In the genomic region with DNA sequence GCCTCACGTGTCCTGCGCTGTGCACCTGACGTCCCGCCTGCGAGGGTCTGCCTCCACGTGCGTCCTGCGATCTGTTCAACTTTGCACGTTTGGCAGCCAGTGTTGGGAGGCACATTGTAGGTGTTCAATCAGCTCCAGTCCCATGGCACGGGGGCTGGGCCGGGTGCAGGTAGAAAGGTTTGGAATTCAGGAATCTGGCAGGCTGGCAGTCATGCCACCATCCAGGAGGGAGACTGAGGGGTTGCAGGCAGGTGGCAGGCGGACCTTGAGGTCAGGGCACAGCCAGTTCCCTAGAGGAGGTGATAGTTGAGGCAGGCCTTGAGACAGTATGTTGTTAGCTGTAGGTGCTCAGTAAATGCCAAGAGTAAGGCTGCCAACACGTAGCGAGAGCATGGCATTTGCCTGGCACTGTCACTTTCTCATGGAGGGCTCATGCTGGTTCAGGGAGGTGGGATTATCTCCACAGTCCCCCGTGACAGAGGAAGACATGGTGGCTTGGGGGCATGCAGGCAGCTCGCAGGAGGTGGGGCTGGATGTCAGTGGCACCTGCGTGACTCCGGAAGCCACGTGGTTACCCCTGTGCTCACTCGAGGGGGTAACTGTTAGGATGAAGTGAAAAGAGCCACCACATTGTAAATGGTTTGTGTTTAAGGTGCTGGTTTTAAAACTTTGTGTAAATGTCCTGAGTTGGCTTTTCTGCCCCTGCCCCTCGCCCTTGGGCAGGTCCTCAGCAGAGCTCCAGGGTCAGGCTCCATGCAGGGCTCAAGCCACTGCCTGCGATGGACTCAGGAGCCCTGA, we compare ENCODE assay signal across 1 cellular context.
TF ChIP-seq lines count a peak whose summit lies in the region.

No MANE protein-coding gene starts in this region.

TF ChIP-seq in HepG2, 621 proteins besides CTCF, POLR2A, EP300 and RAD21:
- TF ChIP-seq ZNF710 (CRISPR knock-in tag; IDR thresholded peaks at IDR 0.05; ENCODE audit: borderline replicate concordance) (no peak), HNRNPL (IDR thresholded peaks at IDR 0.05; ENCODE audit: low read depth, low read length) (0 out of 2 replicates have a peak, but pooled peaks have one; percentile 41), MTF2 (CRISPR knock-in tag; IDR thresholded peaks at IDR 0.05; ENCODE audit: borderline replicate concordance) (no peak), ZBTB46 (CRISPR knock-in tag; IDR thresholded peaks at IDR 0.05; ENCODE audit: borderline replicate concordance) (no peak), MNT (IDR thresholded peaks at IDR 0.05) (peak; percentile 90), ZKSCAN5 (CRISPR knock-in tag; IDR thresholded peaks at IDR 0.05) (no peak), FUBP1 (CRISPR knock-in tag; IDR thresholded peaks at IDR 0.05; ENCODE audit: borderline replicate concordance) (no peak)
- TF ChIP-seq, protein P1, sequence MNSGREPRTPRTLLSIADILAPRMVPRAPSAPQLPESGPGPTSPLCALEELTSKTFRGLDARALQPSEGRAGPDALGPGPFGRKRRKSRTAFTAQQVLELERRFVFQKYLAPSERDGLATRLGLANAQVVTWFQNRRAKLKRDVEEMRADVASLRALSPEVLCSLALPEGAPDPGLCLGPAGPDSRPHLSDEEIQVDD (CRISPR knock-in tag; IDR thresholded peaks at IDR 0.05; ENCODE audit: borderline replicate concordance), result no peak
- TF ChIP-seq, protein P2, sequence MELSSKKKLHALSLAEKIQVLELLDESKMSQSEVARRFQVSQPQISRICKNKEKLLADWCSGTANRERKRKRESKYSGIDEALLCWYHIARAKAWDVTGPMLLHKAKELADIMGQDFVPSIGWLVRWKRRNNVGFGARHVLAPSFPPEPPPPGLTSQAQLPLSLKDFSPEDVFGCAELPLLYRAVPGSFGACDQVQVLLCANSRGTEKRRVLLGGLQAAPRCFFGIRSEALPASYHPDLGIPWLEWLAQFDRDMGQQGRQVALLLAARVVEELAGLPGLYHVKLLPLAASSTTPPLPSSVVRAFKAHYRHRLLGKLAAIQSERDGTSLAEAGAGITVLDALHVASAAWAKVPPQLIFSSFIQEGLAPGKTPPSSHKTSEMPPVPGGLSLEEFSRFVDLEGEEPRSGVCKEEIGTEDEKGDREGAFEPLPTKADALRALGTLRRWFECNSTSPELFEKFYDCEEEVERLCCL (CRISPR knock-in tag; IDR thresholded peaks at IDR 0.05; ENCODE audit: borderline replicate concordance), result no peak
TF ChIP-seq in HepG2: peak in this region for 2.
